In genomic region chr10:32057041-32057372, GRCh38 we compare ENCODE assay signal across 8 cellular contexts. TPM values are rescaled to one million over a fixed set of nuclear protein-coding genes. Genes with fewer than 3 reads are reported as not detected.
DNase-seq lines count a peak whose midpoint lies in the region; ATAC-seq and TF ChIP-seq lines count a peak whose summit lies in the region.

No MANE protein-coding gene starts in this region.

- WGBS in IMR-90 (ENCODE audit: extremely low coverage in 2 of 2, insufficient read length in 1 of 2), 2 experiments: no CpG with 5 or more reads among the region's 8 CpGs

- no peak overlapping the region for H3K18ac ChIP-seq in IMR-90 (ENCODE audit: low read depth, low read length)

- H2BK120ac ChIP-seq in IMR-90 (ENCODE audit: low read depth, low read length): no peak overlapping the region

- H2AK5ac ChIP-seq in IMR-90 (ENCODE audit: low read depth, low read length): peak overlapping the region; percentile 43; the same call in 1 of the 2 replicates

- H3K9me3 ChIP-seq in AG04450 (ENCODE audit: control insufficient read depth, insufficient read depth, low read length): peaks cover 5% of the 10 kb centered on the region; the same call in 1 of the 2 replicates
- no peaks in the 10 kb centered on the region for H3K9me3 ChIP-seq in IMR-90 (ENCODE audit: control insufficient read depth, insufficient read depth, low read length)

- peak overlapping the region; percentile 84 for H3K4me2 ChIP-seq in IMR-90 (ENCODE audit: low read depth, low read length)

- in situ Hi-C loops in IMR-90 (cut with MboI; ENCODE audit: low sequenced_read_pairs): no loop called here

- no peaks in the 10 kb centered on the region for H3K27me3 Mint-ChIP-seq in chondrocyte (ENCODE audit: low read depth)
- no peaks in the 10 kb centered on the region for H3K27me3 Mint-ChIP-seq in natural killer cell treated with Interleukin-12 subunit alpha and Interleukin-12 subunit beta and Interleukin-15 and Interleukin-18, amount 100 ng/mL, for 72 hours

- H3K14ac ChIP-seq in IMR-90 (replicated peaks; ENCODE audit: low read depth, low read length): no peak overlapping the region

- no peaks in the 10 kb centered on the region for H3K36me3 ChIP-seq in IMR-90 (ENCODE audit: control insufficient read depth, insufficient read depth, low read length)

- peak overlapping the region; percentile 68 for H3K4ac ChIP-seq in IMR-90 (ENCODE audit: low read depth, low read length)

- H4K5ac ChIP-seq in IMR-90 (ENCODE audit: low read depth, low read length): peak overlapping the region; percentile 59; the same call in 1 of the 2 replicates

- peaks cover 4% of the 10 kb centered on the region; the same call in 1 of the 2 replicates for H3K9me1 ChIP-seq in IMR-90 (ENCODE audit: insufficient read depth, low read length)

- no peak overlapping the region for H3K23ac ChIP-seq in IMR-90 (ENCODE audit: low read depth, low read length)

- H3K4me1 ChIP-seq in IMR-90 (ENCODE audit: control insufficient read depth, insufficient read depth, low read length): peaks cover 2% of the 10 kb centered on the region; the same call in 1 of the 2 replicates

- TF ChIP-seq CTCF in AG04450 (IDR thresholded peaks at IDR 0.05; ENCODE audit: low read depth, low read length): no peak
- no peak for TF ChIP-seq CTCF in IMR-90 (conservative IDR thresholded peaks at IDR 0.05; ENCODE audit: low read depth, low read length)
- TF ChIP-seq CTCF in chondrocyte (IDR thresholded peaks at IDR 0.05): no peak

- TF ChIP-seq RAD21 in IMR-90 (IDR thresholded peaks at IDR 0.05; ENCODE audit: low read length): no peak

- H3K79me1 ChIP-seq in IMR-90 (ENCODE audit: low read depth in 1 of 2, low read length in 2 of 2): peaks cover 0 to 13% of the 10 kb centered on the region in 2 experiments; a peak in 2 of 4 replicates

- H2AFZ ChIP-seq in IMR-90 (replicated peaks; ENCODE audit: low read length, poor library complexity): peak overlapping the region; percentile 79

- H3K27me3 ChIP-seq in AG04450 (ENCODE audit: control insufficient read depth, insufficient read depth, low read length) (no peaks in the 10 kb centered on the region), IMR-90 (ENCODE audit: control insufficient read depth, insufficient read depth, low read length) (no peaks in the 10 kb centered on the region)

- dilution Hi-C loops in IMR-90 (cut with HindIII; ENCODE audit: low sequenced_read_pairs, unreplicated experiment): no loop called here

- peaks cover 1% of the 10 kb centered on the region for H3K36me3 Mint-ChIP-seq in chondrocyte (ENCODE audit: low read depth)
- H3K36me3 Mint-ChIP-seq in natural killer cell treated with Interleukin-12 subunit alpha and Interleukin-12 subunit beta and Interleukin-15 and Interleukin-18, amount 100 ng/mL, for 72 hours: peaks cover 7% of the 10 kb centered on the region

- H3K4me3 ChIP-seq in AG04450 (ENCODE audit: low read depth, low read length) (peak overlapping the region; percentile 83), IMR-90 (ENCODE audit: insufficient read depth, low read depth, low read length) (no peak overlapping the region; the same call in 1 of the 2 replicates)

- H2BK15ac ChIP-seq in IMR-90 (ENCODE audit: low read depth, low read length): no peak overlapping the region

- H4K91ac ChIP-seq in IMR-90 (ENCODE audit: insufficient read depth, low read depth, low read length): no peak overlapping the region

- peak overlapping the region; percentile 79; the same call in 1 of the 2 replicates for H3K9ac ChIP-seq in IMR-90 (ENCODE audit: low read depth, low read length)

- no peak overlapping the region for H2BK20ac ChIP-seq in IMR-90 (ENCODE audit: low read depth, low read length)

- no peaks in the 10 kb centered on the region for H3K9me3 Mint-ChIP-seq in chondrocyte (ENCODE audit: low read depth)
- no peaks in the 10 kb centered on the region for H3K9me3 Mint-ChIP-seq in natural killer cell treated with Interleukin-12 subunit alpha and Interleukin-12 subunit beta and Interleukin-15 and Interleukin-18, amount 100 ng/mL, for 72 hours

- POLR2A ChIA-PET in AG04450 (lab: Yijun Ruan, JAX) (no interaction called here), IMR-90 (lab: Charles Lee; ENCODE audit: unreplicated experiment) (no interaction called here)

- no peak for DNase-seq in AG04450 (ENCODE audit: low read depth, low spot score)
- no peak for DNase-seq in IMR-90
- DNase-seq in chondrocyte (ENCODE audit: low spot score): no peak
- DNase-seq in natural killer cell treated with Interleukin-12 subunit alpha and Interleukin-12 subunit beta and Interleukin-15 and Interleukin-18, amount 100 ng/mL, for 72 hours (ENCODE audit: low spot score): no peak
- DNase-seq in stimulated activated CD4-positive, alpha-beta T cell treated with anti-CD3 and anti-CD28 coated beads, Interleukin-4, amount 100 ng/mL, for 4 hours: no peak
- no peak for DNase-seq in NCI-H1694 (lab: John Stamatoyannopoulos, UW)
- DNase-seq in SK-N-DZ (ENCODE audit: low spot score): no peak

- H4K20me1 ChIP-seq in IMR-90 (ENCODE audit: insufficient read depth, low read length): peaks cover 35% of the 10 kb centered on the region

- peak overlapping the region; percentile 85 to 90; a peak in 3 of 4 replicates for H4K8ac ChIP-seq in IMR-90 (ENCODE audit: low read depth in 2 of 2, low read length in 2 of 2)

- peaks cover 33% of the 10 kb centered on the region for H3K4me1 Mint-ChIP-seq in chondrocyte (ENCODE audit: low read depth)
- peaks cover 21 to 47% of the 10 kb centered on the region in 2 donors for H3K4me1 Mint-ChIP-seq in natural killer cell treated with Interleukin-12 subunit alpha and Interleukin-12 subunit beta and Interleukin-15 and Interleukin-18, amount 100 ng/mL, for 72 hours (ENCODE audit: low read depth in 2 of 2)

- ATAC-seq in IMR-90 (ENCODE audit: low read depth): no peak
- ATAC-seq in natural killer cell treated with Interleukin-12 subunit alpha and Interleukin-12 subunit beta and Interleukin-15 and Interleukin-18, amount 100 ng/mL, for 72 hours: no peak
- ATAC-seq in HG02571 (IDR thresholded peaks at IDR 0.05; ENCODE audit: unreplicated experiment): no peak

- peak overlapping the region; percentile 73 for H2AK9ac ChIP-seq in IMR-90 (replicated peaks; ENCODE audit: low read depth, low read length, poor library complexity)

- peak overlapping the region; percentile 97 for H3K4me3 Mint-ChIP-seq in chondrocyte (ENCODE audit: unreplicated experiment)
- peak overlapping the region; percentile 97 for H3K4me3 Mint-ChIP-seq in natural killer cell treated with Interleukin-12 subunit alpha and Interleukin-12 subunit beta and Interleukin-15 and Interleukin-18, amount 100 ng/mL, for 72 hours

- no TSS peak for BruUV-seq in IMR-90 (replicated peaks; lab: Mats Ljungman, UMichigan)

- no peak overlapping the region for H3K27ac ChIP-seq in AG04450 (ENCODE audit: low read depth, low read length)
- no peak overlapping the region for H3K27ac ChIP-seq in IMR-90 (ENCODE audit: insufficient read depth, low read length)

- H3K27ac Mint-ChIP-seq in chondrocyte (ENCODE audit: unreplicated experiment): peak overlapping the region; percentile 99
- H3K27ac Mint-ChIP-seq in natural killer cell treated with Interleukin-12 subunit alpha and Interleukin-12 subunit beta and Interleukin-15 and Interleukin-18, amount 100 ng/mL, for 72 hours: peak overlapping the region; percentile 87 to 93

- no peak overlapping the region for H2BK5ac ChIP-seq in IMR-90 (ENCODE audit: low read depth, low read length, poor library complexity, severe bottlenecking)

- TF ChIP-seq POLR2A in IMR-90 (IDR thresholded peaks at IDR 0.05; ENCODE audit: low read depth, low read length): no peak

- CTCF ChIA-PET in AG04450 (lab: Charles Lee): interaction anchor here (0.7 to 1.1 kb wide), 2 partner anchors 42 to 134 kb away, joined by 3 to 4 read pairs; no protein-coding TSS in a partner anchor
- CTCF ChIA-PET in IMR-90 (lab: Yijun Ruan, JAX): no interaction called here

- intact Hi-C loops in IMR-90 (cut with micrococcal nuclease): loop anchor here (10.0 kb wide), 1 partner anchor 148 kb away; no protein-coding TSS in a partner anchor

- H3K56ac ChIP-seq in IMR-90 (ENCODE audit: extremely low read depth, insufficient read depth, low read length): no peak overlapping the region

TF ChIP-seq in IMR-90, 13 proteins besides CTCF, POLR2A, EP300 and RAD21:
- TF ChIP-seq CEBPB (IDR thresholded peaks at IDR 0.05; ENCODE audit: low read depth, low read length): no peak
- TF ChIP-seq SMC3 (IDR thresholded peaks at IDR 0.05; ENCODE audit: low read depth, low read length): no peak
- no peak for TF ChIP-seq MAZ (IDR thresholded peaks at IDR 0.05; ENCODE audit: borderline replicate concordance, low read depth, low read length)
- TF ChIP-seq BHLHE40 (IDR thresholded peaks at IDR 0.05; ENCODE audit: low read depth, low read length): no peak
- no peak for TF ChIP-seq MXI1 (IDR thresholded peaks at IDR 0.05; ENCODE audit: borderline replicate concordance, low read depth, low read length)
- TF ChIP-seq NFE2L2 (IDR thresholded peaks at IDR 0.05; ENCODE audit: low read depth, low read length): no peak
- TF ChIP-seq RFX5 (IDR thresholded peaks at IDR 0.05; ENCODE audit: low read depth, low read length): no peak

RNA-seq across cellular contexts. Expression of gene KIF5B, which starts 0.8 kb away (rescaled TPM):
- polyA plus RNA-seq in AG04450 (2011; rRNA removed) (61.0 and 84.0 TPM in 2 replicates), IMR-90 (2012; rRNA removed) (26.7 and 33.5 TPM in 2 replicates)
- 41.8 and 76.1 TPM in 2 replicates for polyA minus RNA-seq in AG04450 (2011; rRNA and poly(A)+ RNA removed)
- total RNA-seq in IMR-90 (2012; rRNA removed) (68.5 and 130 TPM in 2 replicates), chondrocyte (134 to 147 TPM (median 146 TPM) in 3 replicates)
- 7.4 and 9.2 TPM in 2 replicates for polyA plus RNA-seq in IMR-90 (2012; cell fraction: cytosol; rRNA removed)
- 4.8 and 13.7 TPM in 2 replicates for polyA plus RNA-seq in IMR-90 (2012; cell fraction: nucleus; rRNA removed; ENCODE audit: low replicate concordance)
- total RNA-seq in natural killer cell treated with Interleukin-12 subunit alpha and Interleukin-12 subunit beta and Interleukin-15 and Interleukin-18, amount 100 ng/mL, for 72 hours: 10 to 100 TPM; 81.4 to 90.8 TPM
- 47.6 and 48.4 TPM in 2 replicates for polyA plus RNA-seq in SK-N-DZ (2014; cell fraction: cytosol; rRNA removed)
- polyA plus RNA-seq in SK-N-DZ (2014; cell fraction: nucleus; rRNA removed): 34.3 and 34.4 TPM in 2 replicates
